11 cellular contexts compared by ENCODE assay signal in genomic region chr15:26628879-26629529, GRCh38.
DNase-seq lines count a peak whose midpoint lies in the region; ATAC-seq and TF ChIP-seq lines count a peak whose summit lies in the region.
"Had no signal": no experiment of that assay in that cellular context is flagged by ENCODE, and none has a peak within 500 bp of the region (broad histone marks: within the 10 kb centered on the region; RNA-seq: fewer than 3 reads in every experiment).

No MANE protein-coding gene starts in this region.

- peak overlapping the region; percentile 91 for H3K9ac ChIP-seq in PC-3 (ENCODE audit: low read length)

- ATAC-seq in PC-3 (peak; percentile 78), GM21528 (IDR thresholded peaks at IDR 0.05; ENCODE audit: low FRiP score, unreplicated experiment) (no peak), HG03442 (IDR thresholded peaks at IDR 0.05; ENCODE audit: unreplicated experiment) (no peak), GM21390 (IDR thresholded peaks at IDR 0.05; ENCODE audit: unreplicated experiment) (no peak)
- ATAC-seq: GM12878; naive thymus-derived CD4-positive, alpha-beta T cell had no signal

- peak overlapping the region; percentile 60 for H2AFZ ChIP-seq in PC-3 (ENCODE audit: low read length)

- no peaks in the 10 kb centered on the region for H3F3A ChIP-seq in PC-3 (ENCODE audit: low read length, unreplicated experiment)

- TF ChIP-seq CTCF in PC-3 (conservative IDR thresholded peaks at IDR 0.05; ENCODE audit: low read depth, low read length) (0 out of 2 replicates have a peak, but pooled peaks have one; percentile 15), foreskin fibroblast (IDR thresholded peaks at IDR 0.05; ENCODE audit: low read depth, low read length) (no peak)

- H3K79me2 ChIP-seq in PC-3 (ENCODE audit: low read length), result no peaks in the 10 kb centered on the region

- DNase-seq in ELF-1 (ENCODE audit: low read depth, low spot score) (peak; percentile 91), PC-3 (peak; percentile 91), foreskin fibroblast (peak; percentile 10 to 65), posterior cingulate gyrus (peak in 9 of 10 donors; percentile 12 to 95 (median 47)), SKM-1 (lab: John Stamatoyannopoulos, UW; ENCODE audit: unreplicated experiment) (no peak)
- DNase-seq: activated T-cell treated with anti-CD3 and anti-CD28 coated beads, Interleukin-2, amount 50 U/mL, for 4 hours had no signal

- H3K36me3 ChIP-seq in PC-3 (ENCODE audit: low read depth, low read length), result no peaks in the 10 kb centered on the region

- no TSS peak for BruUV-seq in PC-3 (replicated peaks; lab: Mats Ljungman, UMichigan)

- peak overlapping the region; percentile 86 for H3K4me2 ChIP-seq in PC-3 (ENCODE audit: low read length)

- POLR2A ChIA-PET in PC-3 (lab: Charles Lee; ENCODE audit: unreplicated experiment), result interaction anchor here (0.6 to 0.7 kb wide), 2 partner anchors 131 to 1188 kb away, joined by 3 to 4 read pairs; no protein-coding TSS in a partner anchor

- intact Hi-C loops in PC-3 (cut with micrococcal nuclease) (loop anchor here (1.0 to 10.0 kb wide), 3 partner anchors 18 to 544 kb away; no protein-coding TSS in a partner anchor), posterior cingulate gyrus (cut with DNase I) (no loop called here)

- H3K27me3 ChIP-seq in PC-3 (ENCODE audit: low read length), result no peaks in the 10 kb centered on the region

- no peaks in the 10 kb centered on the region for H3K9me2 ChIP-seq in PC-3 (replicated peaks; ENCODE audit: low read length)

- H3K4me1 ChIP-seq in PC-3 (ENCODE audit: insufficient read depth, low read length), result peaks cover 19% of the 10 kb centered on the region

- peak overlapping the region; percentile 63 for H3K4me3 ChIP-seq in PC-3 (ENCODE audit: low read length)
- H3K4me3 ChIP-seq in foreskin fibroblast (ENCODE audit: low read depth in 1 of 2, low read length in 2 of 2), result peak overlapping the region; percentile 11 to 20
- H3K4me3 ChIP-seq: GM12878 had no signal

- peak overlapping the region; percentile 96 for H3K27ac ChIP-seq in PC-3 (ENCODE audit: low read length)

- H3K9me3 ChIP-seq in PC-3 (ENCODE audit: low read length), result peaks cover 5% of the 10 kb centered on the region; the same call in 1 of the 2 replicates

- H4K20me1 ChIP-seq in PC-3 (ENCODE audit: low read length), result no peaks in the 10 kb centered on the region

- CTCF ChIA-PET in PC-3 (lab: Charles Lee), result no interaction called here
